In genomic region chr6:163170294-163170883, GRCh38 we compare ENCODE assay signal across 8 cellular contexts.
DNase-seq lines count a peak whose midpoint lies in the region; ATAC-seq, FAIRE-seq and TF ChIP-seq lines count a peak whose summit lies in the region.

No MANE protein-coding gene starts in this region.

- no peak overlapping the region for H3K27ac ChIP-seq in astrocyte (ENCODE audit: low read depth, low read length)

- H3K9ac ChIP-seq in astrocyte (ENCODE audit: low read length), result no peak overlapping the region

- no peaks in the 10 kb centered on the region for H3K36me3 Mint-ChIP-seq in astrocyte (ENCODE audit: low read depth, unreplicated experiment)
- no peaks in the 10 kb centered on the region for H3K36me3 Mint-ChIP-seq in naive B cell

- H3K4me3 Mint-ChIP-seq in astrocyte (ENCODE audit: unreplicated experiment), result no peak overlapping the region
- H3K4me3 Mint-ChIP-seq in naive B cell, result no peak overlapping the region

- no peaks in the 10 kb centered on the region for H3K79me2 ChIP-seq in astrocyte (ENCODE audit: insufficient read depth, low read length)

- ATAC-seq in GM21360 (IDR thresholded peaks at IDR 0.05; ENCODE audit: unreplicated experiment) (peak; percentile 91), naive B cell (ENCODE audit: low read depth in 2 of 2) (peak; percentile 34 to 41)

- H4K20me1 ChIP-seq in astrocyte (ENCODE audit: insufficient read depth, low read length), result no peaks in the 10 kb centered on the region

- H2AFZ ChIP-seq in astrocyte (ENCODE audit: low read depth, low read length), result no peak overlapping the region

- no peaks in the 10 kb centered on the region for H3K27me3 ChIP-seq in astrocyte (ENCODE audit: insufficient read depth, low read length)

- no peaks in the 10 kb centered on the region for H3K4me1 ChIP-seq in astrocyte (ENCODE audit: insufficient read depth, low read length)

- in situ Hi-C loops in KBM-7 (cut with MboI; ENCODE audit: low pct_unique_long_range_greater_than_20kb, low sequenced_read_pairs), result no loop called here

- peaks cover 8% of the 10 kb centered on the region for H3K9me3 Mint-ChIP-seq in astrocyte (ENCODE audit: unreplicated experiment)
- H3K9me3 Mint-ChIP-seq in naive B cell, result peaks cover 0 to 2% (median 0%) of the 10 kb centered on the region in 7 donors

- peak; percentile 31 for DNase-seq in GDM1 (lab: John Stamatoyannopoulos, UW)
- peak; percentile 61 for DNase-seq in KBM-7
- no peak for DNase-seq in astrocyte (ENCODE audit: low read depth)
- no peak for DNase-seq in naive B cell
- no peak for DNase-seq in NCI-H2196 treated with DMSO at 0.1 percent for 48 hours (lab: John Stamatoyannopoulos, UW; ENCODE audit: unreplicated experiment)
- no peak for DNase-seq in H4 (ENCODE audit: low spot score)
- DNase-seq in hepatic stellate cell (ENCODE audit: low spot score), result no peak

- no peak overlapping the region for H3K4me2 ChIP-seq in astrocyte (ENCODE audit: low read length)

- H3K36me3 ChIP-seq in astrocyte (ENCODE audit: insufficient read depth, low read length), result no peaks in the 10 kb centered on the region

- FAIRE-seq in astrocyte (lab: Jason Lieb, UNC), result no peak

- peak; percentile 43 for TF ChIP-seq CTCF in astrocyte (IDR thresholded peaks at IDR 0.05; ENCODE audit: insufficient read depth, low read depth, low read length)

- H3K4me3 ChIP-seq in astrocyte (ENCODE audit: insufficient read depth, low read depth, low read length), result no peak overlapping the region

- no peaks in the 10 kb centered on the region for H3K4me1 Mint-ChIP-seq in astrocyte (ENCODE audit: low read depth, unreplicated experiment)
- peaks cover 0 to 4% (median 0%) of the 10 kb centered on the region in 3 donors for H3K4me1 Mint-ChIP-seq in naive B cell

- H3K27ac Mint-ChIP-seq in astrocyte (ENCODE audit: unreplicated experiment), result no peak overlapping the region
- H3K27ac Mint-ChIP-seq in naive B cell, result no peak overlapping the region

- no peaks in the 10 kb centered on the region for H3K9me3 ChIP-seq in astrocyte (ENCODE audit: insufficient read depth, low read depth, low read length)

- no peaks in the 10 kb centered on the region for H3K27me3 Mint-ChIP-seq in astrocyte (ENCODE audit: low read depth, unreplicated experiment)
- H3K27me3 Mint-ChIP-seq in naive B cell, result peaks cover 0 to 12% (median 4%) of the 10 kb centered on the region in 3 donors

Comparison
In these comparisons a context has a peak if more than half of its experiments do, and no peak if none do; other contexts are left out.
1. DNase-seq: peak in GDM1 (single experiment) and KBM-7 (single experiment); none in astrocyte (single experiment), naive B cell (single experiment), NCI-H2196 treated with DMSO at 0.1 percent for 48 hours (single experiment), H4 (single experiment) and hepatic stellate cell (single experiment).